8 cellular contexts compared by ENCODE assay signal in the genomic region with DNA sequence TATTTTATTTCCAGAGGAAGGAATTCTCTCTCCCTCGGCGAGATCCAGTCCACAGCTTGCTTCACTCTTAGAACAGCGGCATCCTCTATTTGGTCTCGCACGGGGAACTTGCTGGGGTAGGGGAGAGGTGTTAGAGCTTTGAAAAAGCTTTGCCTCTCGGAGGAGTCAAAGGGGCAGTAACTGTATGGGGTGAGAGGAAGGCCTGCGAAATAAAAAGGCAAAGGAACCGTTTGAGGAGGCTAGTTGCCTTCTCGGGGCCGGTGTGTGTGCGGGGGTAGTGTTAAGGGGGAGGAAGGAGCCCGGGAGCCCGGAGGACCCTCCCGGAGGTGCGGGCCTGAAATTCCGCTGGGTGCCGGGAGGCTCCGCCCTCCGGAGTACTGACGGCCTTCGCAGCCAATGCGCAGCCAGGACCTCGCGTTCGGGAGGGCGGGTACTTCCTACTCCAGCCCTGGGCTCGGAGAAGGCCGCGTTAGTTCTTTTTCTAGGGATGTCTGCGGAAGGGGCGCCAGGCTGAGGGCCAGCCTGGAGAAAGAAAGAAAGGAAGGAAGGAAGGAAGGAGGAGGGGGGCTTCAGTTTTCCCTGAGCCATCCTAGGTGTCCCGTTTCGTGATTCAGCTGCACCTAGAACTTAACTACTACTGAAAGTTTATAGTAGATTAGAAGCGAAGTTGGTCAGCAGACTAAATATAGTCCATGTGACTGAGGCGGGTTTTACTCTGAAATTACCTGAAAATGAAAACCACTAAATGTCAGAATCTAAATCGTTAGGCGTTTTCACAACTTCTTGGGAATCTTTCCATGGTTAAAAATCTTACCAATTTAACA. TPM values are rescaled to one million over a fixed set of nuclear protein-coding genes. Genes with fewer than 3 reads are reported as not detected.
DNase-seq lines count a peak whose midpoint lies in the region; ATAC-seq and TF ChIP-seq lines count a peak whose summit lies in the region.

No MANE protein-coding gene starts in this region.

- H3K36me3 ChIP-seq in mucosa of rectum (ENCODE audit: control insufficient read depth in 2 of 2, insufficient read depth in 2 of 2, low read length in 2 of 2): no peaks in the 10 kb centered on the region

- H3K4me3 ChIP-seq in epithelial cell of proximal tubule (ENCODE audit: low read depth, low read length): peak overlapping the region; percentile 84
- H3K4me3 ChIP-seq in mucosa of rectum (ENCODE audit: low read length in 2 of 2): peak overlapping the region; percentile 70 to 92

- H3K27ac ChIP-seq in mucosa of rectum (ENCODE audit: low read depth in 2 of 2, low read length in 2 of 2): peak overlapping the region; percentile 95 to 98

- ATAC-seq in GM21717 (IDR thresholded peaks at IDR 0.05; ENCODE audit: unreplicated experiment): peak; percentile 71

- H3K9me3 ChIP-seq in mucosa of rectum (ENCODE audit: control insufficient read depth in 2 of 2, low read length in 2 of 2): no peaks in the 10 kb centered on the region

- H3K4me1 ChIP-seq in mucosa of rectum (ENCODE audit: control insufficient read depth in 2 of 2, insufficient read depth in 2 of 2, low read length in 2 of 2): peaks cover 31 to 40% of the 10 kb centered on the region in 2 donors

- DNase-seq in DMS153 treated with DMSO at 0.1 percent for 48 hours (lab: John Stamatoyannopoulos, UW; ENCODE audit: unreplicated experiment): peak; percentile 93
- DNase-seq in OCI-M1 (lab: John Stamatoyannopoulos, UW): peak; percentile 96
- DNase-seq in activated T-cell treated with anti-CD3 and anti-CD28 coated beads for 4 hours: peak; percentile 77
- DNase-seq in epithelial cell of proximal tubule (ENCODE audit: low read depth): no peak
- DNase-seq in stimulated activated CD8-positive, alpha-beta memory T cell treated with anti-CD3 and anti-CD28 coated beads, Interleukin-4, amount 100 ng/mL, for 4 hours (ENCODE audit: low read depth in 2 of 2, low spot score in 1 of 2): peak; percentile 67 to 75

- H3K9ac ChIP-seq in mucosa of rectum (ENCODE audit: low read depth in 1 of 2, low read length in 2 of 2): peak overlapping the region; percentile 72 to 95

- no peaks in the 10 kb centered on the region for H3K27me3 ChIP-seq in mucosa of rectum (ENCODE audit: control insufficient read depth in 2 of 2, insufficient read depth in 2 of 2, low read length in 2 of 2)

- no peak for TF ChIP-seq CTCF in epithelial cell of proximal tubule (conservative IDR thresholded peaks at IDR 0.05; ENCODE audit: low read depth, low read length)

- no peak for TF ChIP-seq EP300 in Ishikawa (IDR thresholded peaks at IDR 0.05; ENCODE audit: borderline replicate concordance)

- TF ChIP-seq RAD21 in Ishikawa (IDR thresholded peaks at IDR 0.05; ENCODE audit: low read depth): no peak

TF ChIP-seq in Ishikawa, 13 proteins besides CTCF, POLR2A, EP300 and RAD21:
- no peak for TF ChIP-seq CREB1 (IDR thresholded peaks at IDR 0.05; ENCODE audit: low read depth)
- peak; percentile 90 for TF ChIP-seq TAF1 (IDR thresholded peaks at IDR 0.05; ENCODE audit: low read depth)
- TF ChIP-seq YY1 (IDR thresholded peaks at IDR 0.05; ENCODE audit: low read depth): 0 out of 2 replicates have a peak, but pooled peaks have one; percentile 16
- TF ChIP-seq, protein P1, sequence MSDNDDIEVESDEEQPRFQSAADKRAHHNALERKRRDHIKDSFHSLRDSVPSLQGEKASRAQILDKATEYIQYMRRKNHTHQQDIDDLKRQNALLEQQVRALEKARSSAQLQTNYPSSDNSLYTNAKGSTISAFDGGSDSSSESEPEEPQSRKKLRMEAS (IDR thresholded peaks at IDR 0.05): peak; percentile 48
- peak; percentile 18; the same call in 1 of the 2 replicates for TF ChIP-seq TEAD4 (IDR thresholded peaks at IDR 0.05)
- TF ChIP-seq EGR1 (IDR thresholded peaks at IDR 0.05): no peak
- TF ChIP-seq NFIC (IDR thresholded peaks at IDR 0.05): no peak
- no peak for TF ChIP-seq CEBPB (IDR thresholded peaks at IDR 0.05)
- TF ChIP-seq, protein P2, sequence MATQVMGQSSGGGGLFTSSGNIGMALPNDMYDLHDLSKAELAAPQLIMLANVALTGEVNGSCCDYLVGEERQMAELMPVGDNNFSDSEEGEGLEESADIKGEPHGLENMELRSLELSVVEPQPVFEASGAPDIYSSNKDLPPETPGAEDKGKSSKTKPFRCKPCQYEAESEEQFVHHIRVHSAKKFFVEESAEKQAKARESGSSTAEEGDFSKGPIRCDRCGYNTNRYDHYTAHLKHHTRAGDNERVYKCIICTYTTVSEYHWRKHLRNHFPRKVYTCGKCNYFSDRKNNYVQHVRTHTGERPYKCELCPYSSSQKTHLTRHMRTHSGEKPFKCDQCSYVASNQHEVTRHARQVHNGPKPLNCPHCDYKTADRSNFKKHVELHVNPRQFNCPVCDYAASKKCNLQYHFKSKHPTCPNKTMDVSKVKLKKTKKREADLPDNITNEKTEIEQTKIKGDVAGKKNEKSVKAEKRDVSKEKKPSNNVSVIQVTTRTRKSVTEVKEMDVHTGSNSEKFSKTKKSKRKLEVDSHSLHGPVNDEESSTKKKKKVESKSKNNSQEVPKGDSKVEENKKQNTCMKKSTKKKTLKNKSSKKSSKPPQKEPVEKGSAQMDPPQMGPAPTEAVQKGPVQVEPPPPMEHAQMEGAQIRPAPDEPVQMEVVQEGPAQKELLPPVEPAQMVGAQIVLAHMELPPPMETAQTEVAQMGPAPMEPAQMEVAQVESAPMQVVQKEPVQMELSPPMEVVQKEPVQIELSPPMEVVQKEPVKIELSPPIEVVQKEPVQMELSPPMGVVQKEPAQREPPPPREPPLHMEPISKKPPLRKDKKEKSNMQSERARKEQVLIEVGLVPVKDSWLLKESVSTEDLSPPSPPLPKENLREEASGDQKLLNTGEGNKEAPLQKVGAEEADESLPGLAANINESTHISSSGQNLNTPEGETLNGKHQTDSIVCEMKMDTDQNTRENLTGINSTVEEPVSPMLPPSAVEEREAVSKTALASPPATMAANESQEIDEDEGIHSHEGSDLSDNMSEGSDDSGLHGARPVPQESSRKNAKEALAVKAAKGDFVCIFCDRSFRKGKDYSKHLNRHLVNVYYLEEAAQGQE (IDR thresholded peaks at IDR 0.05; ENCODE audit: low read depth): no peak
- TF ChIP-seq ZBTB7A (IDR thresholded peaks at IDR 0.05; ENCODE audit: low read depth): peak; percentile 81; the same call in 1 of the 2 replicates
- TF ChIP-seq, protein P3, sequence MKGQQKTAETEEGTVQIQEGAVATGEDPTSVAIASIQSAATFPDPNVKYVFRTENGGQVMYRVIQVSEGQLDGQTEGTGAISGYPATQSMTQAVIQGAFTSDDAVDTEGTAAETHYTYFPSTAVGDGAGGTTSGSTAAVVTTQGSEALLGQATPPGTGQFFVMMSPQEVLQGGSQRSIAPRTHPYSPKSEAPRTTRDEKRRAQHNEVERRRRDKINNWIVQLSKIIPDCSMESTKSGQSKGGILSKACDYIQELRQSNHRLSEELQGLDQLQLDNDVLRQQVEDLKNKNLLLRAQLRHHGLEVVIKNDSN (IDR thresholded peaks at IDR 0.05): peak; percentile 54; the same call in 1 of the 2 replicates
TF ChIP-seq in Ishikawa: peak in this region for 6.

RNA-seq across cellular contexts. Expression of a gene that starts 2.2 kb away (rescaled TPM):
- 20.5 and 34.5 TPM in 2 replicates for total RNA-seq in epithelial cell of proximal tubule
